In the genomic region with DNA sequence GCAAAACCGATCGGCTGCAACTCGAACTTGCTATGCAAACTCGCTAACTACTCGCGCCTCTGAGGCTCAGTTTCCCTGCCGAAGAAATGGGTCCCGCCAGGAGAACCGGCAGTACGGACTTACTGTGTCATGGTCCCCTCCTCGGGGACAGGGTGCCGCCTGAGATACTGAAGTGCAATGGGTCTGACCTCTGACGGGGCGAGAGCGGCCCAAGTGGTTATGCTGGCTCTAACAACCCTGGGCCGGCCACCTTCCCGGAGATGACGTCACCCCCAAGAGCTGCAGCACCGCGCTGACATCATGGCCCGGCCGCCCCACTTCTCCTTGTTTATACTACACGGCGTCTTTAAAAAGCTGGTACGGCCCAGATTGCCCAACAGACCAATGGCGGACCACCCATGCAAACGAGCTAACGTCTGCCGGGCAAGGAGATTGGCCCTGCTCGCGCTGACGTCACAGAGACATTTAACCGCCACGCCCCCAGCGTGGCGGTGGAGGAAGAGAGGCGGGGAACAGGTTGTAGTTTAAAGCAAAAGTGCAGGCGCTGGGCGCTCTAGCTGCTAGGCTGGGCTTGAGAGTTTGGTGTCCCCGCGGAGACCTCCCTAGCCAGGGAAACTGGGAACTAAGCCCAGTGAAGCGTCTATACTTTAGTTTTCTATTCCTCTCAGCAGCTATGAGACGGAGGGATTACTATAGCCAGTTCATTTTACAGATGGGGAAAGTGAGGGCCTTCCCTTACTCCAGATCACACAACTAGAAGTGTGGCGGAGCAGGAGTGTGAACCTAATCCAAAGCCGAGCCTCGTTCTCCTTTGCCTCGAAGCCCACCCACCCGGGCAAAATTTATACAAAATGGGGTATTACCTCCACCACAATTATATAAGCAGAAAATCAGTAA, we compare ENCODE assay signal across 1 cellular context.
TF ChIP-seq lines count a peak whose summit lies in the region.

No MANE protein-coding gene starts in this region.

TF ChIP-seq in liver, 16 proteins besides CTCF, POLR2A, EP300 and RAD21 (continued from another document):
- TF ChIP-seq NR2F2 (IDR thresholded peaks at IDR 0.05) (no peak), SP1 (IDR thresholded peaks at IDR 0.05) (peak; percentile 79), TAF1 (conservative IDR thresholded peaks at IDR 0.05) (no peak), HNF4A (conservative IDR thresholded peaks at IDR 0.05) (peak; percentile 4 to 36), EGR1 (IDR thresholded peaks at IDR 0.05; ENCODE audit: low read depth in 2 of 2) (peak in 1 of 2 donors; percentile 51), FOXA1 (IDR thresholded peaks at IDR 0.05) (peak; percentile 52)
- TF ChIP-seq, protein P1, sequence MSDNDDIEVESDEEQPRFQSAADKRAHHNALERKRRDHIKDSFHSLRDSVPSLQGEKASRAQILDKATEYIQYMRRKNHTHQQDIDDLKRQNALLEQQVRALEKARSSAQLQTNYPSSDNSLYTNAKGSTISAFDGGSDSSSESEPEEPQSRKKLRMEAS (IDR thresholded peaks at IDR 0.05), result peak; percentile 97
TF ChIP-seq in liver: peak in this region for 11.
